Comparison of ENCODE assay signal across 10 cellular contexts in genomic region chr17:3762922-3763776, GRCh38. TPM values are rescaled to one million over a fixed set of nuclear protein-coding genes. Genes with fewer than 3 reads are reported as not detected.
A peak's percentile ranks its signal among the peaks of the same experiment; 100 is the strongest.
DNase-seq lines count a peak whose midpoint lies in the region; ATAC-seq and FAIRE-seq lines count a peak whose summit lies in the region.
"Had no signal": no experiment of that assay in that cellular context is flagged by ENCODE, and none has a peak within 500 bp of the region (broad histone marks: within the 10 kb centered on the region; RNA-seq: fewer than 3 reads in every experiment).

No MANE protein-coding gene starts in this region.

- DNase-seq in CD1c-positive myeloid dendritic cell (ENCODE audit: extremely low spot score) (peak; percentile 86), frontal cortex (ENCODE audit: low spot score in 2 of 2) (no peak), HuH-7 (ENCODE audit: low spot score) (no peak), OCI-M1 (lab: John Stamatoyannopoulos, UW) (no peak)
- peak; percentile 28 for DNase-seq in activated T-helper 9 cell treated with anti-CD3 and anti-CD28 coated beads, Interleukin-2, amount 50 U/mL, for 16 hours (ENCODE audit: low read depth)
- DNase-seq in activated CD4-positive, CD25-positive, alpha-beta regulatory T cell treated with anti-CD3 and anti-CD28 coated beads, Interleukin-2, amount 50 U/mL, for 72 hours, result no peak
- DNase-seq: DMS153 had no signal

- peak; percentile 86 for ATAC-seq in GM18867 (IDR thresholded peaks at IDR 0.05; ENCODE audit: unreplicated experiment)
- peak; percentile 52 for ATAC-seq in HG03139 (IDR thresholded peaks at IDR 0.05; ENCODE audit: unreplicated experiment)

- FAIRE-seq in frontal cortex (lab: Jason Lieb, UNC), result no peak
- FAIRE-seq: astrocyte had no signal

RNA-seq across cellular contexts. Expression of gene ITGAE, which starts 37.8 kb away (rescaled TPM):
- 11.0 TPM for total RNA-seq in frontal cortex

RNA-seq across cellular contexts. Expression of gene HASPIN, which starts 39.4 kb away (rescaled TPM):
- 0.82 TPM for total RNA-seq in frontal cortex

Comparison
In these comparisons a context has a peak if more than half of its experiments do, and no peak if none do; other contexts are left out.
1. DNase-seq: peak in CD1c-positive myeloid dendritic cell (single experiment) and activated T-helper 9 cell treated with anti-CD3 and anti-CD28 coated beads, Interleukin-2, amount 50 U/mL, for 16 hours (single experiment); none in frontal cortex (0 of 2), HuH-7 (single experiment), activated CD4-positive, CD25-positive, alpha-beta regulatory T cell treated with anti-CD3 and anti-CD28 coated beads, Interleukin-2, amount 50 U/mL, for 72 hours (single experiment) and OCI-M1 (single experiment).